9 cellular contexts compared by ENCODE assay signal in the genomic region with DNA sequence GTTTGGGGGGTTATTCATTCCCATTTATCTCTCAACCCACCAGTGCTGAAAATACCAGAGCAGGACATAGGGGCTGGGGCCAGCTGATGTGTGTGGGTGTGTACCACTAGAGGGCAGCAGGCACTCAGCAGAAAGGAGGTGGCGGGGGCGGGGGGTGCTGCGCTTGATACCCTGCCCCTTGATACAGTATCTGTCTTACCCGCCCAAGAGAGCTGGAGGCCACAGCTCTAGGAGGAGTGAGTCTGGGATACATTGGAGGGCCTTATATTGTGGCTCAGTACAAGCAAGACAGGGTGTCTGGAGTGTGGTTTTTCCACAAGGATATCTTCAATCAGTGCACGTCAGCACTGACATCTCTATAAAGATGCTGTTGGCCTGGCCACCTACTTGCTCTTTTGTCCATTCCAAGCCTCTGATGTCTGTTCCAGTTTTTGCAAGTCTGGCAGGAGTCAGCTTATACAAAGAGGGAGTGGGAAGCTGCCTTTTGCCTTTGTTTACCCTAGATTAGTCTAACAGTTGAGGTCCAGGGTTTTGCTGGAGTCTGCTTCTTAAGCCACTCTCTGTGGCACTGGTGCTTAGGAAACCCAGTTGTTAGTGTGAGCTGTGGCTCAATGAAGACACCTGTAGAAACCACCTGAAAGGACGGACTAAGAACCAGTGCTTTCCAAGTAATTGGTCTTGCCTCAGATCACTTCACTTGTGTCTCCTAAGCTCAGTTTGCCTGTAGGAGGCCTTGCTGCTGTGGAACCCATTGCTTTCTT. TPM values are rescaled to one million over a fixed set of nuclear protein-coding genes. Genes with fewer than 3 reads are reported as not detected.
DNase-seq lines count a peak whose midpoint lies in the region; ATAC-seq and TF ChIP-seq lines count a peak whose summit lies in the region.
"Had no signal": no experiment of that assay in that cellular context is flagged by ENCODE, and none has a peak within 500 bp of the region (broad histone marks: within the 10 kb centered on the region; RNA-seq: fewer than 3 reads in every experiment).

No MANE protein-coding gene starts in this region.

- H3K4me1 ChIP-seq in A673 (ENCODE audit: insufficient read depth, low read length, poor library complexity, severe bottlenecking) (peaks cover 11% of the 10 kb centered on the region), adipocyte (ENCODE audit: control insufficient read depth, insufficient read depth, low read length) (peaks cover 56% of the 10 kb centered on the region), heart left ventricle (peaks cover 22 to 80% (median 65%) of the 10 kb centered on the region in 12 donors), sigmoid colon (peaks cover 0 to 68% (median 64%) of the 10 kb centered on the region in 4 donors)

- H3K4me3 ChIP-seq in A673 (ENCODE audit: low read depth, low read length, poor library complexity, severe bottlenecking) (no peak overlapping the region), GM12875 (ENCODE audit: low read depth, low read length) (no peak overlapping the region), adipocyte (ENCODE audit: low read length) (no peak overlapping the region), heart left ventricle (no peak overlapping the region), sigmoid colon (no peak overlapping the region)
- H3K4me3 ChIP-seq: HAP-1 had no signal

- H3K27me3 ChIP-seq in A673 (replicated peaks; ENCODE audit: insufficient read depth, low read depth, low read length, poor library complexity) (no peaks in the 10 kb centered on the region), adipocyte (replicated peaks; ENCODE audit: control insufficient read depth, insufficient read depth, low read length) (no peaks in the 10 kb centered on the region), heart left ventricle (no peaks in the 10 kb centered on the region), sigmoid colon (no peaks in the 10 kb centered on the region)

- intact Hi-C loops in A673 (cut with micrococcal nuclease; ENCODE audit: unreplicated experiment) (loop anchor here (5.0 kb wide), 3 partner anchors 293 to 822 kb away; partner anchors contain the start of genes C3orf18, HEMK1 and MAPKAPK3), heart left ventricle (cut with DNase I) (loop anchor here (2.0 to 10.0 kb wide), 18 partner anchors 43 to 1045 kb away; partner anchors contain the start of genes MAPKAPK3 (in 7 of the 10), TEX264 (in 4 of the 10), C3orf18 (in 1 of the 10) and CYB561D2 (in 1 of the 10)), sigmoid colon (cut with DNase I) (loop anchor here (2.0 to 10.0 kb wide), 7 partner anchors 109 to 1065 kb away; partner anchors contain the start of genes C3orf18, CYB561D2, DOCK3 and HEMK1)

- POLR2A ChIA-PET in A673 (lab: Charles Lee; ENCODE audit: low non-redundant PET): no interaction called here

- peak overlapping the region; percentile 77 for H3K9ac ChIP-seq in adipocyte (ENCODE audit: low read length)

- TF ChIP-seq EP300 in sigmoid colon (IDR thresholded peaks at IDR 0.05): no peak

- TF ChIP-seq CTCF in A673 (conservative IDR thresholded peaks at IDR 0.05; ENCODE audit: low read depth, low read length) (peak; percentile 70), GM12875 (IDR thresholded peaks at IDR 0.05; ENCODE audit: borderline replicate concordance, insufficient read depth, low read depth, low read length) (peak; percentile 87), heart left ventricle (IDR thresholded peaks at IDR 0.05) (peak; percentile 54 to 77 (median 67)), sigmoid colon (IDR thresholded peaks at IDR 0.05) (peak in 3 of 4 experiments; percentile 47 to 66 (median 53))

- no TSS peak for BruUV-seq in A673 (replicated peaks; lab: Mats Ljungman, UMichigan)

- DNase-seq in A673 (ENCODE audit: low spot score): peak; percentile 58
- DNase-seq in RKO (ENCODE audit: low spot score): peak; percentile 65
- peak; percentile 83 for DNase-seq in adipocyte (ENCODE audit: low read depth)
- DNase-seq in heart left ventricle: peak in 4 of 5 donors; percentile 36 to 75 (median 45)
- no peak for DNase-seq in sigmoid colon
- DNase-seq in NCI-H510A treated with DMSO at 0.1 percent for 48 hours (lab: John Stamatoyannopoulos, UW): no peak

- ATAC-seq in heart left ventricle (no peak), HG03378 (IDR thresholded peaks at IDR 0.05; ENCODE audit: unreplicated experiment) (no peak)

- H3K36me3 ChIP-seq in A673 (ENCODE audit: insufficient read depth, low read length, poor library complexity, severe bottlenecking) (peaks cover 48% of the 10 kb centered on the region), adipocyte (ENCODE audit: control insufficient read depth, insufficient read depth, low read length, severe bottlenecking) (peaks cover 45% of the 10 kb centered on the region), heart left ventricle (peaks cover 0 to 58% (median 54%) of the 10 kb centered on the region in 9 donors), sigmoid colon (peaks cover 16 to 39% (median 25%) of the 10 kb centered on the region in 4 donors)

- H3K27ac ChIP-seq in A673 (ENCODE audit: low read depth, low read length, poor library complexity, severe bottlenecking): no peak overlapping the region
- H3K27ac ChIP-seq in heart left ventricle: peak overlapping the region in 1 of 12 donors; percentile 89
- H3K27ac ChIP-seq in sigmoid colon: peak overlapping the region in 3 of 4 donors; percentile 20 to 95 (median 85)

- no peak for TF ChIP-seq POLR2A in heart left ventricle (IDR thresholded peaks at IDR 0.05)
- no peak for TF ChIP-seq POLR2A in sigmoid colon (IDR thresholded peaks at IDR 0.05)

- CTCF ChIA-PET in A673 (lab: Charles Lee): interaction anchor here (0.6 to 0.7 kb wide), 4 partner anchors 249 to 1053 kb away, joined by 4 to 7 read pairs (median 5); no protein-coding TSS in a partner anchor

- WGBS in heart left ventricle, 4 donors: 49 to 60% (median 54%) methylated on average over 6 of the region's 6 CpGs
- WGBS in sigmoid colon, 2 donors: 44 to 72% methylated on average over 6 of the region's 6 CpGs

- H3K9me3 ChIP-seq in A673 (ENCODE audit: low read depth, low read length, poor library complexity, severe bottlenecking) (no peaks in the 10 kb centered on the region), adipocyte (ENCODE audit: control insufficient read depth, low read length) (no peaks in the 10 kb centered on the region), heart left ventricle (no peaks in the 10 kb centered on the region), sigmoid colon (no peaks in the 10 kb centered on the region)

RNA-seq across cellular contexts. Expression of gene RBM15B, which starts 1.5 kb away (rescaled TPM):
- total RNA-seq in A673 (2021) (26.8 and 27.0 TPM in 2 replicates), heart left ventricle (10 to 100 TPM; 12.7 to 21.5 (median 16.2) TPM), sigmoid colon (10 to 100 TPM; 18.9 to 29.5 (median 23.9) TPM)
- polyA plus RNA-seq in heart left ventricle (10 to 100 TPM in 1 of 2 donors, 1 to 10 TPM in 1; 4.0 to 15.7 TPM), sigmoid colon (10 to 100 TPM in 2 of 3 donors, 1 to 10 TPM in 1; 9.6 to 19.5 (median 11.6) TPM)

RNA-seq across cellular contexts. Expression of gene MANF, which starts 4.5 kb away (rescaled TPM):
- total RNA-seq in A673 (2021): 82.8 and 106 TPM in 2 replicates
- 10 to 100 TPM; 22.3 to 87.2 (median 47.5) TPM for total RNA-seq in heart left ventricle
- 100 to 1,000 TPM in 1 of 2 donors, 10 to 100 TPM in 1; 21.2 to 130 TPM for polyA plus RNA-seq in heart left ventricle
- 10 to 100 TPM; 12.2 to 26.2 (median 20.5) TPM for total RNA-seq in sigmoid colon
- polyA plus RNA-seq in sigmoid colon: 100 to 1,000 TPM in 1 of 3 donors, 10 to 100 TPM in 2; 16.8 to 138 (median 28.2) TPM

Comparison
In these comparisons a context has a peak if more than half of its experiments do, and no peak if none do; other contexts are left out.
1. DNase-seq: peak in A673 (single experiment), RKO (single experiment), adipocyte (single experiment) and heart left ventricle (4 of 5); none in sigmoid colon (single experiment) and NCI-H510A treated with DMSO at 0.1 percent for 48 hours (single experiment).
2. Peak in every context shown above with its lines, with median percentiles within 50 percentile points of each other: CTCF ChIP-seq.